In genomic region chr6:16337280-16337975, GRCh38 we compare ENCODE assay signal across 9 cellular contexts.
A peak's percentile ranks its signal among the peaks of the same experiment; 100 is the strongest.
DNase-seq lines count a peak whose midpoint lies in the region; ATAC-seq and TF ChIP-seq lines count a peak whose summit lies in the region.
"Had no signal": no experiment of that assay in that cellular context is flagged by ENCODE, and none has a peak within 500 bp of the region (broad histone marks: within the 10 kb centered on the region; RNA-seq: fewer than 3 reads in every experiment).

No MANE protein-coding gene starts in this region.

- H3K36me3 ChIP-seq in mucosa of descending colon (ENCODE audit: low read depth) (no peaks in the 10 kb centered on the region), aorta (ENCODE audit: control insufficient read depth in 1 of 2, insufficient read depth in 2 of 2, low read length in 1 of 2) (no peaks in the 10 kb centered on the region)
- no peaks in the 10 kb centered on the region for H3K36me3 ChIP-seq in effector memory CD4-positive, alpha-beta T cell (ENCODE audit: control insufficient read depth, insufficient read depth, low read length)

- DNase-seq in NCI-H82 (lab: John Stamatoyannopoulos, UW) = peak; percentile 22
- no peak for DNase-seq in NCI-H82 treated with DMSO at 0.1 percent for 48 hours (lab: John Stamatoyannopoulos, UW; ENCODE audit: unreplicated experiment)
- no peak for DNase-seq in epithelial cell of prostate (ENCODE audit: low read depth, low spot score)
- peak; percentile 73 to 82 (median 77) for DNase-seq in mucosa of descending colon
- peak; percentile 95 to 98 for DNase-seq in aorta
- no peak for DNase-seq in activated naive CD8-positive, alpha-beta T cell treated with anti-CD3 and anti-CD28 coated beads for 36 hours
- no peak for DNase-seq in stimulated activated CD4-positive, alpha-beta T cell treated with anti-CD3 and anti-CD28 coated beads, Interleukin-4, amount 100 ng/mL, for 4 hours
- no peak for DNase-seq in effector memory CD4-positive, alpha-beta T cell

- H3K9me3 ChIP-seq in mucosa of descending colon (no peaks in the 10 kb centered on the region), aorta (ENCODE audit: control insufficient read depth, low read length) (no peaks in the 10 kb centered on the region)
- H3K9me3 ChIP-seq in effector memory CD4-positive, alpha-beta T cell (ENCODE audit: control insufficient read depth, low read length) = no peaks in the 10 kb centered on the region
- H3K9me3 ChIP-seq: A549 had no signal

- no peak overlapping the region for H3K4me3 Mint-ChIP-seq in activated naive CD8-positive, alpha-beta T cell treated with anti-CD3 and anti-CD28 coated beads for 36 hours

- H3K4me1 ChIP-seq in mucosa of descending colon (ENCODE audit: low read depth) (no peaks in the 10 kb centered on the region), aorta (ENCODE audit: control insufficient read depth in 1 of 2, insufficient read depth in 2 of 2, low read length in 2 of 2) (peaks cover 0 to 6% of the 10 kb centered on the region in 2 donors)
- H3K4me1 ChIP-seq in effector memory CD4-positive, alpha-beta T cell (ENCODE audit: control insufficient read depth, insufficient read depth, low read length, poor library complexity, severe bottlenecking) = no peaks in the 10 kb centered on the region

- H3K4me1 Mint-ChIP-seq in activated naive CD8-positive, alpha-beta T cell treated with anti-CD3 and anti-CD28 coated beads for 36 hours = no peaks in the 10 kb centered on the region

- intact Hi-C loops in mucosa of descending colon (cut with DNase I, micrococcal nuclease) (loop anchor here in 1 of 2 donors (10.0 kb wide), 1 partner anchor 67 kb away; no protein-coding TSS in a partner anchor), aorta (cut with DNase I) (loop anchor here in 1 of 2 donors (2.0 to 10.0 kb wide), 3 partner anchors 67 to 627 kb away; no protein-coding TSS in a partner anchor)

- H3K27me3 Mint-ChIP-seq in activated naive CD8-positive, alpha-beta T cell treated with anti-CD3 and anti-CD28 coated beads for 36 hours = no peaks in the 10 kb centered on the region

- H3K27me3 ChIP-seq in aorta (ENCODE audit: control insufficient read depth in 1 of 2, insufficient read depth in 2 of 2, low read length in 1 of 2) = no peaks in the 10 kb centered on the region
- no peaks in the 10 kb centered on the region for H3K27me3 ChIP-seq in effector memory CD4-positive, alpha-beta T cell (replicated peaks; ENCODE audit: control insufficient read depth, insufficient read depth, low read length, poor library complexity, severe bottlenecking)

- H3K4me3 ChIP-seq in mucosa of descending colon (no peak overlapping the region), aorta (ENCODE audit: low read length in 2 of 2) (no peak overlapping the region)
- no peak overlapping the region for H3K4me3 ChIP-seq in effector memory CD4-positive, alpha-beta T cell (ENCODE audit: insufficient read depth, low read depth, low read length, poor library complexity, severe bottlenecking)
- H3K4me3 ChIP-seq: A549 had no signal

- no peaks in the 10 kb centered on the region for H3K9me3 Mint-ChIP-seq in activated naive CD8-positive, alpha-beta T cell treated with anti-CD3 and anti-CD28 coated beads for 36 hours

- WGBS in aorta, 2 donors = 1 to 6% methylated on average over 13 of the region's 13 CpGs

- H3K27ac Mint-ChIP-seq in activated naive CD8-positive, alpha-beta T cell treated with anti-CD3 and anti-CD28 coated beads for 36 hours = no peak overlapping the region

- H3K27ac ChIP-seq in epithelial cell of prostate (peak overlapping the region; percentile 43), aorta (ENCODE audit: low read depth in 1 of 2, low read length in 2 of 2) (peak overlapping the region in 1 of 2 donors; percentile 14)
- no peak overlapping the region for H3K27ac ChIP-seq in effector memory CD4-positive, alpha-beta T cell (ENCODE audit: insufficient read depth, low read length, poor library complexity, severe bottlenecking)

- ATAC-seq in mucosa of descending colon (peak; percentile 51), aorta (ENCODE audit: low FRiP score) (peak; percentile 89)
- ATAC-seq: A549 had no signal

- H3K36me3 Mint-ChIP-seq in activated naive CD8-positive, alpha-beta T cell treated with anti-CD3 and anti-CD28 coated beads for 36 hours = no peaks in the 10 kb centered on the region

- no peak for TF ChIP-seq CTCF in mucosa of descending colon (IDR thresholded peaks at IDR 0.05)

Comparison
In these comparisons a context has a peak if more than half of its experiments do, and no peak if none do; other contexts are left out.
1. DNase-seq: peak in NCI-H82 (single experiment), mucosa of descending colon (3 of 3) and aorta (2 of 2); none in NCI-H82 treated with DMSO at 0.1 percent for 48 hours (single experiment), epithelial cell of prostate (single experiment), activated naive CD8-positive, alpha-beta T cell treated with anti-CD3 and anti-CD28 coated beads for 36 hours (single experiment), stimulated activated CD4-positive, alpha-beta T cell treated with anti-CD3 and anti-CD28 coated beads, Interleukin-4, amount 100 ng/mL, for 4 hours (0 of 2) and effector memory CD4-positive, alpha-beta T cell (0 of 3).